ENCODE assay signal across 30 cellular contexts in the genomic region with DNA sequence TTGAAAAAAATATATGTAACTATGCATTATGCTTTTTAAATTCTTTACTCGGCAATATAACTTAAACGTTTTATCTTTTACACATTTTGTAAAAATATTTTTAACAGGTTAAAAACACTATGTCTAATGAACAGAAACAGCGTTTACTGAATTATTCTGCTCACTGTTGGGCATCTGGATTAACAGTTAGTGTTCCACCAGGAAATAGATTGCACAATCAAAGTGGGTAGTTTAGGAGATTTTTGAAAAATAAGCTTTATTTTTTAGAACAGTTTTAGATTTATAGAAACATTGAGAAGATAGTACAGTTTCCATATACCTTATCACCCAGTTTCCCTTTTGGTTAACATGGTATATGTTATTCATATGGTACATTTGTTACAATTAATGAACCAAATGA.
"Had no signal": no experiment of that assay in that cellular context is flagged by ENCODE, and none has a peak within 500 bp of the region (broad histone marks: within the 10 kb centered on the region; RNA-seq: fewer than 3 reads in every experiment).

No MANE protein-coding gene starts in this region.

- H3K9me3 ChIP-seq: ascending aorta had no signal

- FAIRE-seq: bronchial epithelial cell, TTC549 had no signal

- DNase-seq: activated B cell treated with CpG ODN at 0.5 μM for 24 hours; activated CD4-positive, alpha-beta memory T cell treated with anti-CD3 and anti-CD28 coated beads, Interleukin-2, amount 10 ng/mL, durations not matched to agents 7 days and 5 days; activated CD4-positive, alpha-beta T cell treated with anti-CD3 and anti-CD28 coated beads for 4 hours; activated CD4-positive, alpha-beta T cell treated with anti-CD3 and anti-CD28 coated beads, Interleukin-2, amount 10 ng/mL, durations not matched to agents 7 days and 5 days; activated CD4-positive, alpha-beta T cell treated with anti-CD3 and anti-CD28 coated beads, Interleukin-2, amount 50 U/mL, for 48 hours; activated CD4-positive, CD25-positive, alpha-beta regulatory T cell treated with anti-CD3 and anti-CD28 coated beads, Interleukin-2, amount 50 U/mL, for 72 hours; activated CD8-positive, alpha-beta memory T cell treated with anti-CD3 and anti-CD28 coated beads for 24 hours; activated CD8-positive, alpha-beta memory T cell treated with anti-CD3 and anti-CD28 coated beads, Interleukin-2, amount 10 ng/mL, durations not matched to agents 7 days and 5 days; activated CD8-positive, alpha-beta memory T cell treated with anti-CD3 and anti-CD28 coated beads, Interleukin-2, amount 50 U/mL, for 48 hours; activated CD8-positive, alpha-beta T cell treated with anti-CD3 and anti-CD28 coated beads, Interleukin-2, amount 10 ng/mL, durations not matched to agents 7 days and 5 days; activated effector memory CD4-positive, alpha-beta T cell treated with Interleukin-2 at 50 U/mL for 16 hours; activated gamma-delta T cell; activated naive CD4-positive, alpha-beta T cell treated with anti-CD3 and anti-CD28 coated beads, Interleukin-2, amount 10 ng/mL, durations not matched to agents 7 days and 5 days; activated naive CD4-positive, alpha-beta T cell treated with Interleukin-2 at 50 U/mL for 16 hours; activated naive CD8-positive, alpha-beta T cell treated with anti-CD3 and anti-CD28 coated beads, Interleukin-2, amount 10 ng/mL, durations not matched to agents 7 days and 5 days; activated naive CD8-positive, alpha-beta T cell treated with anti-CD3 and anti-CD28 coated beads, Interleukin-2, amount 50 U/mL, for 24 hours; activated T-cell treated with anti-CD3 and anti-CD28 coated beads, Interleukin-2, amount 50 U/mL, for 24 hours; activated T-cell treated with anti-CD3 and anti-CD28 coated beads, Interleukin-2, amount 50 U/mL, for 48 hours; amygdala; anterior cingulate cortex; caudate nucleus; cerebellar nuclear complex; T-helper 1 cell; T-helper 2 cell; T-helper 9 cell had no signal

- H3K4me3 ChIP-seq: ascending aorta, cardiac muscle cell had no signal

- H3K27ac ChIP-seq: ascending aorta, cardiac muscle cell, VCaP had no signal

- H3K4me1 ChIP-seq: ascending aorta had no signal

- ATAC-seq: activated CD8-positive, alpha-beta memory T cell treated with anti-CD3 and anti-CD28 coated beads, Interleukin-2, amount 10 ng/mL, durations not matched to agents 7 days and 5 days; activated CD8-positive, alpha-beta T cell treated with anti-CD3 and anti-CD28 coated beads, Interleukin-2, amount 10 ng/mL, durations not matched to agents 7 days and 5 days; activated naive CD8-positive, alpha-beta T cell treated with anti-CD3 and anti-CD28 coated beads, Interleukin-2, amount 50 U/mL, for 24 hours had no signal

- H3K27me3 ChIP-seq: ascending aorta, cardiac muscle cell had no signal

- H3K36me3 ChIP-seq: ascending aorta, cardiac muscle cell had no signal
